21 cellular contexts compared by ENCODE assay signal in genomic region chr1:39841429-39841828, GRCh38.
"Had no signal": no experiment of that assay in that cellular context is flagged by ENCODE, and none has a peak within 500 bp of the region (broad histone marks: within the 10 kb centered on the region; RNA-seq: fewer than 3 reads in every experiment).

No MANE protein-coding gene starts in this region.

- H3K27me3 Mint-ChIP-seq: activated CD8-positive, alpha-beta T cell treated with anti-CD3 and anti-CD28 coated beads for 36 hours; activated naive CD8-positive, alpha-beta T cell treated with anti-CD3 and anti-CD28 coated beads, Interleukin-2, amount 50 U/mL, for 24 hours; natural killer cell treated with Interleukin-12 subunit alpha and Interleukin-12 subunit beta and Interleukin-15 and Interleukin-18, amount 100 ng/mL, for 72 hours had no signal

- DNase-seq: activated CD4-positive, alpha-beta T cell treated with anti-CD3 and anti-CD28 coated beads for 4 hours; activated CD8-positive, alpha-beta memory T cell treated with anti-CD3 and anti-CD28 coated beads, Interleukin-2, amount 50 U/mL, for 4 hours; activated CD8-positive, alpha-beta T cell treated with anti-CD3 and anti-CD28 coated beads for 36 hours; activated naive CD4-positive, alpha-beta T cell; activated naive CD8-positive, alpha-beta T cell treated with anti-CD3 and anti-CD28 coated beads, Interleukin-2, amount 50 U/mL, for 24 hours; aorta; dorsolateral prefrontal cortex; islet precursor cell; mucosa of descending colon; nucleus accumbens; right cardiac atrium; small intestine; stimulated activated CD4-positive, alpha-beta T cell treated with anti-CD3 and anti-CD28 coated beads, Interleukin-4, amount 100 ng/mL, for 4 hours; stimulated activated CD8-positive, alpha-beta memory T cell treated with anti-CD3 and anti-CD28 coated beads, Interleukin-4, amount 100 ng/mL, for 48 hours; stimulated activated naive CD4-positive, alpha-beta T cell treated with Interleukin-2 at 50 U/mL for 16 hours; substantia nigra; trophoblast cell had no signal

- H3K36me3 ChIP-seq: prostate gland had no signal

- H3K4me3 ChIP-seq: dorsolateral prefrontal cortex, gastroesophageal sphincter, mucosa of descending colon, prostate gland had no signal

- H3K9me3 ChIP-seq: gastroesophageal sphincter, mucosa of descending colon, prostate gland had no signal

- H3K9me3 Mint-ChIP-seq: activated CD8-positive, alpha-beta T cell treated with anti-CD3 and anti-CD28 coated beads for 36 hours; activated naive CD8-positive, alpha-beta T cell treated with anti-CD3 and anti-CD28 coated beads, Interleukin-2, amount 50 U/mL, for 24 hours; natural killer cell treated with Interleukin-12 subunit alpha and Interleukin-12 subunit beta and Interleukin-15 and Interleukin-18, amount 100 ng/mL, for 72 hours; WTC11 had no signal

- ATAC-seq: activated CD8-positive, alpha-beta T cell treated with anti-CD3 and anti-CD28 coated beads for 36 hours; activated naive CD8-positive, alpha-beta T cell treated with anti-CD3 and anti-CD28 coated beads, Interleukin-2, amount 50 U/mL, for 24 hours; gastroesophageal sphincter; mucosa of descending colon; natural killer cell treated with Interleukin-12 subunit alpha and Interleukin-12 subunit beta and Interleukin-15 and Interleukin-18, amount 100 ng/mL, for 72 hours; right cardiac atrium; WTC11 had no signal

- H3K27ac ChIP-seq: gastroesophageal sphincter, prostate gland had no signal

- H3K4me3 Mint-ChIP-seq: activated CD8-positive, alpha-beta T cell treated with anti-CD3 and anti-CD28 coated beads for 36 hours; activated naive CD8-positive, alpha-beta T cell treated with anti-CD3 and anti-CD28 coated beads, Interleukin-2, amount 50 U/mL, for 24 hours; natural killer cell treated with Interleukin-12 subunit alpha and Interleukin-12 subunit beta and Interleukin-15 and Interleukin-18, amount 100 ng/mL, for 72 hours; WTC11 had no signal

- H3K4me1 Mint-ChIP-seq: WTC11 had no signal

- H3K27me3 ChIP-seq: dorsolateral prefrontal cortex, gastroesophageal sphincter had no signal

- H3K27ac Mint-ChIP-seq: activated CD8-positive, alpha-beta T cell treated with anti-CD3 and anti-CD28 coated beads for 36 hours; activated naive CD8-positive, alpha-beta T cell treated with anti-CD3 and anti-CD28 coated beads, Interleukin-2, amount 50 U/mL, for 24 hours; WTC11 had no signal
